Comparison of ENCODE assay signal across 10 cellular contexts in the genomic region with DNA sequence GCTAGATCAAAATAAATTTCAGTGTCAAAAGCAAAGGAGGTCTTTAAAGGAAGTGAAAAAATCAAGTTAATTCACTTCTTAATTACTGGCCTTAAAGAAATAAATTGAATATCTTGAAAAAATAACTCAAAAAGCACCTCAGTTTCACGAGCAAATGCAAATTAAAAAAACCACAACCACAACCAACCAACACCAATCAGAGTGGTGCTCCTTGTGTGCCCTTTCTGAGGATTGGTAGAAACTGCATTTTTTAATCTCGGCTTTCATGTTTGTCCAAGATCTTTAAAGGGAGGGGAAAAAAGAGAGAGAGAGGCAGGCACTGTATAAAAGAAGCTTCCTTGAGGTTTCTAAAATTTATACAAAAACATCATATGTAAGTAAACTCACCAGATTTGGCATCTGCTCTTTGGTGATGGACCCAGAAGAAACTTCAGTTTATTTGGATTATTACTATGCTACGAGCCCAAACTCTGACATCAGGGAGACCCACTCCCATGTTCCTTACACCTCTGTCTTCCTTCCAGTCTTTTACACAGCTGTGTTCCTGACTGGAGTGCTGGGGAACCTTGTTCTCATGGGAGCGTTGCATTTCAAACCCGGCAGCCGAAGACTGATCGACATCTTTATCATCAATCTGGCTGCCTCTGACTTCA. TPM values are rescaled to one million over a fixed set of nuclear protein-coding genes. Genes with fewer than 3 reads are reported as not detected.
A peak's percentile ranks its signal among the peaks of the same experiment; 100 is the strongest.
DNase-seq lines count a peak whose midpoint lies in the region; ATAC-seq and TF ChIP-seq lines count a peak whose summit lies in the region.
"Had no signal": no experiment of that assay in that cellular context is flagged by ENCODE, and none has a peak within 500 bp of the region (broad histone marks: within the 10 kb centered on the region; RNA-seq: fewer than 3 reads in every experiment).

A gene (plus strand): TSS at position 357 of the 653 bp plus-strand sequence. CDS start 56 bp downstream, at position 413.

- H3K9me3 ChIP-seq in colonic mucosa: no peaks in the 10 kb centered on the region
- H3K9me3 ChIP-seq in breast epithelium: no peaks in the 10 kb centered on the region

- in situ Hi-C loops in GM13977 (cut with MboI; ENCODE audit: low pct_unique_long_range_greater_than_20kb, low sequenced_read_pairs, unreplicated experiment): no loop called here

- peak within 1 kb of the TSS; percentile 9 for H3K4me3 ChIP-seq in colonic mucosa
- no peak within 1 kb of the TSS for H3K4me3 ChIP-seq in breast epithelium

- H3K36me3 ChIP-seq in colonic mucosa: no peaks in the 10 kb centered on the region
- H3K36me3 ChIP-seq in breast epithelium: no peaks in the 10 kb centered on the region

- H3K4me1 ChIP-seq in colonic mucosa: no peaks in the 10 kb centered on the region
- no peaks in the 10 kb centered on the region for H3K4me1 ChIP-seq in breast epithelium

- ATAC-seq in GM19455 (IDR thresholded peaks at IDR 0.05; ENCODE audit: unreplicated experiment) (peak; percentile 38), HG03196 (IDR thresholded peaks at IDR 0.05; ENCODE audit: unreplicated experiment) (peak; percentile 28), HG02938 (IDR thresholded peaks at IDR 0.05; ENCODE audit: unreplicated experiment) (no peak)

- peak within 1 kb of the TSS; percentile 54 to 69 for H3K9ac ChIP-seq in colonic mucosa (ENCODE audit: low read depth in 2 of 2, low read length in 2 of 2)

- peak; percentile 35 for DNase-seq in GM13977 (ENCODE audit: low spot score)
- DNase-seq in colonic mucosa: no peak
- DNase-seq in breast epithelium (ENCODE audit: low spot score in 2 of 2): no peak
- DNase-seq in NCI-H1092 (lab: John Stamatoyannopoulos, UW): no peak
- DNase-seq in LoVo (ENCODE audit: low spot score): no peak
- DNase-seq: amniotic stem cell had no signal

- H3K27ac ChIP-seq in colonic mucosa (peak within 1 kb of the TSS; percentile 56), breast epithelium (no peak within 1 kb of the TSS)

- TF ChIP-seq POLR2A in breast epithelium (IDR thresholded peaks at IDR 0.05): no peak

- H3K27me3 ChIP-seq in colonic mucosa (no peaks in the 10 kb centered on the region), breast epithelium (no peaks in the 10 kb centered on the region)

- TF ChIP-seq CTCF in GM13977 (IDR thresholded peaks at IDR 0.05; ENCODE audit: extremely low read depth, insufficient read depth, missing control alignments) (no peak), colonic mucosa (IDR thresholded peaks at IDR 0.05) (no peak), breast epithelium (IDR thresholded peaks at IDR 0.05) (no peak)

- intact Hi-C loops in colonic mucosa (cut with DNase I) (no loop called here), breast epithelium (cut with DNase I; ENCODE audit: low total_unique reads) (no loop called here)

RNA-seq across cellular contexts. Expression of the gene that starts here (rescaled TPM):
- total RNA-seq in colonic mucosa (1 to 10 TPM; 2.9 to 5.1 TPM), breast epithelium (1 to 10 TPM in 1 of 3 donors, under 1 TPM in 1, not detected in 1; 0.59 to 1.6 TPM)
- total RNA-seq: Daoy had no signal
